In genomic region chr12:55831407-55831880, GRCh38 we compare ENCODE assay signal across 8 cellular contexts. TPM values are rescaled to one million over a fixed set of nuclear protein-coding genes. Genes with fewer than 3 reads are reported as not detected.
DNase-seq lines count a peak whose midpoint lies in the region; ATAC-seq, FAIRE-seq and TF ChIP-seq lines count a peak whose summit lies in the region.

No MANE protein-coding gene starts in this region.

- TF ChIP-seq EP300 in GM12878 (IDR thresholded peaks at IDR 0.05; ENCODE audit: borderline replicate concordance in 1 of 2, control insufficient read depth in 1 of 2, low read depth in 2 of 2, low read length in 2 of 2): no peak
- no peak for TF ChIP-seq EP300 in suprapubic skin (IDR thresholded peaks at IDR 0.05)

- CTCF ChIA-PET in GM12878 (lab: Yijun Ruan, JAX): interaction anchor here (0.6 to 5.7 kb wide), 7 partner anchors 13 to 212 kb away, joined by 3 to 89 read pairs (median 4); partner anchors contain the start of genes DGKA, ORMDL2, PYM1 and SARNP
- CTCF ChIA-PET in HEK293T (lab: Yijun Ruan, JAX): no interaction called here

- ATAC-seq in GM12878: no peak
- no peak for ATAC-seq in right lobe of liver

- H3K4me3 ChIP-seq in GM12878 (peak overlapping the region; percentile 96; the same call in 1 of the 2 replicates), right lobe of liver (peak overlapping the region in 2 of 3 donors; percentile 89 to 95), suprapubic skin (peak overlapping the region; percentile 76)

- H3K36me3 Mint-ChIP-seq in activated CD4-positive, alpha-beta T cell treated with anti-CD3 and anti-CD28 coated beads, Interleukin-2, amount 10 ng/mL, durations not matched to agents 24 days and 14 days (ENCODE audit: low read depth): peaks cover 14% of the 10 kb centered on the region

- peaks cover 40% of the 10 kb centered on the region for H3K79me2 ChIP-seq in GM12878 (ENCODE audit: control insufficient read depth, insufficient read depth, low read length)

- in situ Hi-C loops in GM12878 (cut with MboI): no loop called here

- H3K4me3 Mint-ChIP-seq in activated CD4-positive, alpha-beta T cell treated with anti-CD3 and anti-CD28 coated beads, Interleukin-2, amount 10 ng/mL, durations not matched to agents 24 days and 14 days: peak overlapping the region; percentile 98

- H3K27me3 ChIP-seq in GM12878 (replicated peaks in 1 of 2; ENCODE audit: control insufficient read depth in 2 of 2, insufficient read depth in 2 of 2, low read length in 1 of 2) (no peaks in the 10 kb centered on the region), right lobe of liver (no peaks in the 10 kb centered on the region), suprapubic skin (no peaks in the 10 kb centered on the region)

- H3K36me3 ChIP-seq in GM12878 (ENCODE audit: control insufficient read depth in 2 of 2, insufficient read depth in 2 of 2, low read length in 1 of 2): no peaks in the 10 kb centered on the region
- H3K36me3 ChIP-seq in right lobe of liver: no peaks in the 10 kb centered on the region
- H3K36me3 ChIP-seq in suprapubic skin: peaks cover 16% of the 10 kb centered on the region

- intact Hi-C loops in activated CD4-positive, alpha-beta T cell treated with anti-CD3 and anti-CD28 coated beads, Interleukin-2, amount 10 ng/mL, durations not matched to agents 24 days and 14 days (cut with micrococcal nuclease): no loop called here
- intact Hi-C loops in GM12878 (cut with micrococcal nuclease; ENCODE audit: unreplicated experiment) (no loop called here), right lobe of liver (cut with DNase I) (loop anchor here in 1 of 2 donors (10.0 kb wide), 1 partner anchor 103 kb away; the partner anchor contains the start of gene DGKA)

- peak overlapping the region; percentile 20 for H3K27ac Mint-ChIP-seq in activated CD4-positive, alpha-beta T cell treated with anti-CD3 and anti-CD28 coated beads, Interleukin-2, amount 10 ng/mL, durations not matched to agents 24 days and 14 days

- H3K4me1 Mint-ChIP-seq in activated CD4-positive, alpha-beta T cell treated with anti-CD3 and anti-CD28 coated beads, Interleukin-2, amount 10 ng/mL, durations not matched to agents 24 days and 14 days: peaks cover 40% of the 10 kb centered on the region

- H3K9ac ChIP-seq in GM12878 (ENCODE audit: control insufficient read depth, insufficient read depth, low read length): peak overlapping the region; percentile 81; the same call in 1 of the 2 replicates

- no peaks in the 10 kb centered on the region for H3K27me3 Mint-ChIP-seq in activated CD4-positive, alpha-beta T cell treated with anti-CD3 and anti-CD28 coated beads, Interleukin-2, amount 10 ng/mL, durations not matched to agents 24 days and 14 days

- H3K9me3 ChIP-seq in GM12878 (replicated peaks; ENCODE audit: control insufficient read depth, insufficient read depth, low read length): no peaks in the 10 kb centered on the region
- no peaks in the 10 kb centered on the region for H3K9me3 ChIP-seq in right lobe of liver
- no peaks in the 10 kb centered on the region for H3K9me3 ChIP-seq in suprapubic skin

- no TSS peak for BruUV-seq in GM12878 (replicated peaks; lab: Mats Ljungman, UMichigan)

- WGBS in GM12878 (ENCODE audit: insufficient coverage, insufficient replicate concordance, low lambda C conversion rate, missing lambda C conversion rate): 33% methylated on average over 1 of the region's 1 CpG
- 43% methylated on average over 1 of the region's 1 CpG for WGBS in right lobe of liver (ENCODE audit: insufficient coverage, low coverage, low lambda C conversion rate, missing lambda C conversion rate)
- WGBS in suprapubic skin: 27% methylated on average over 1 of the region's 1 CpG

- H2AFZ ChIP-seq in GM12878 (ENCODE audit: control insufficient read depth, low read depth, low read length): no peak overlapping the region

- SMC1A ChIA-PET in GM12878 (lab: Charles Lee; ENCODE audit: uncharacterized antibody, unreplicated experiment): interaction anchor here (1.6 to 4.1 kb wide), 4 partner anchors 13 to 165 kb away, joined by 5 to 41 read pairs (median 24); partner anchors contain the start of genes ORMDL2, PYM1 and SARNP

- no peaks in the 10 kb centered on the region for H4K20me1 ChIP-seq in GM12878 (ENCODE audit: control insufficient read depth, insufficient read depth)

- no peak for TF ChIP-seq RAD21 in GM12878 (IDR thresholded peaks at IDR 0.05; ENCODE audit: insufficient read depth, low read depth, low read length)

- H3K4me1 ChIP-seq in GM12878 (ENCODE audit: control insufficient read depth, insufficient read depth, low read length) (peaks cover 18% of the 10 kb centered on the region; the same call in 1 of the 2 replicates), right lobe of liver (peaks cover 0 to 13% (median 2%) of the 10 kb centered on the region in 4 donors), suprapubic skin (peaks cover 51% of the 10 kb centered on the region)

- RAD21 ChIA-PET in GM12878 (lab: Charles Lee; ENCODE audit: unreplicated experiment): interaction anchor here (0.8 to 3.4 kb wide), 6 partner anchors 13 to 164 kb away, joined by 3 to 26 read pairs (median 4); partner anchors contain the start of genes ORMDL2 and SARNP

- no peak overlapping the region for H3K27ac ChIP-seq in GM12878 (ENCODE audit: control insufficient read depth, insufficient read depth)
- H3K27ac ChIP-seq in right lobe of liver: peak overlapping the region in 2 of 3 donors; percentile 56 to 89
- peak overlapping the region; percentile 94 for H3K27ac ChIP-seq in suprapubic skin

- no peak for DNase-seq in activated CD4-positive, alpha-beta T cell treated with anti-CD3 and anti-CD28 coated beads, Interleukin-2, amount 10 ng/mL, durations not matched to agents 24 days and 14 days
- DNase-seq in activated CD4-positive, alpha-beta T cell treated with anti-CD3 and anti-CD28 coated beads, Interleukin-2, amount 50 U/mL, for 4 hours: no peak
- DNase-seq in GM12878 (ENCODE audit: low read depth, low spot score) (no peak), right lobe of liver (no peak), suprapubic skin (ENCODE audit: low spot score in 2 of 2) (peak; percentile 76 to 77), DMS79 (lab: John Stamatoyannopoulos, UW) (no peak), HEK293T (ENCODE audit: extremely low spot score) (no peak), MV-4-11 (lab: John Stamatoyannopoulos, UW) (no peak)

- POLR2A ChIA-PET in GM12878 (lab: Charles Lee) (interaction anchor here (0.6 to 2.7 kb wide), 3 partner anchors 93 to 485 kb away, joined by 3 to 44 read pairs (median 13); partner anchors contain the start of gene PYM1), HEK293T (lab: Yijun Ruan, JAX) (interaction anchor here (0.6 to 3.9 kb wide), 11 partner anchors 8 to 143 kb away, joined by 3 to 109 read pairs (median 13); partner anchors contain the start of genes MMP19, ORMDL2, PYM1 and RAB5B)

- no peaks in the 10 kb centered on the region for H3K9me3 Mint-ChIP-seq in activated CD4-positive, alpha-beta T cell treated with anti-CD3 and anti-CD28 coated beads, Interleukin-2, amount 10 ng/mL, durations not matched to agents 24 days and 14 days

- TF ChIP-seq POLR2A in GM12878 (IDR thresholded peaks at IDR 0.05; ENCODE audit: low read depth, low read length) (no peak), right lobe of liver (IDR thresholded peaks at IDR 0.05) (no peak), suprapubic skin (IDR thresholded peaks at IDR 0.05) (no peak)

- peak overlapping the region; percentile 86 for H3K4me2 ChIP-seq in GM12878 (ENCODE audit: control insufficient read depth, insufficient read depth)

- TF ChIP-seq CTCF in GM12878 (IDR thresholded peaks at IDR 0.05 in 2 of 3, conservative IDR thresholded peaks at IDR 0.05 in 1 of 3; ENCODE audit: control insufficient read depth in 2 of 3, extremely low read depth in 1 of 3, insufficient read depth in 1 of 3, low read depth in 3 of 3, low read length in 3 of 3): no peak
- TF ChIP-seq CTCF in right lobe of liver (IDR thresholded peaks at IDR 0.05): no peak
- no peak for TF ChIP-seq CTCF in suprapubic skin (IDR thresholded peaks at IDR 0.05)

- FAIRE-seq in GM12878 (lab: Jason Lieb, UNC): no peak

RNA-seq across cellular contexts. Expression of gene DNAJC14, which starts 2.1 kb away (rescaled TPM):
- total RNA-seq in activated CD4-positive, alpha-beta T cell treated with anti-CD3 and anti-CD28 coated beads, Interleukin-2, amount 10 ng/mL, durations not matched to agents 24 days and 14 days: 39.8 and 42.0 TPM in 2 replicates
- 37.3 and 47.3 TPM in 2 replicates for total RNA-seq in GM12878 (2013; cell fraction: nucleolus; rRNA removed)
- 36.5 and 40.4 TPM in 2 replicates for total RNA-seq in GM12878 (2014; rRNA removed)
- total RNA-seq in GM12878 (2014; rRNA removed; fragmentation: Illumina TruSeq; extraction: Trizol): 33.9 and 35.4 TPM in 2 replicates
- 30.9 and 31.2 TPM in 2 replicates for total RNA-seq in GM12878 (2021)
- polyA plus RNA-seq in GM12878 (2011; ENCODE audit: low read depth): 13.8 TPM
- 19.6 and 22.1 TPM in 2 replicates for polyA plus RNA-seq in GM12878 (2011; rRNA removed)
- polyA plus RNA-seq in GM12878 (2011; cell fraction: cytosol; rRNA removed): 19.6 and 31.7 TPM in 2 replicates
- polyA plus RNA-seq in GM12878 (2011; cell fraction: nucleus; rRNA removed): 9.0 and 15.2 TPM in 2 replicates
- polyA plus RNA-seq in GM12878 (2012): 19.0 and 21.5 TPM in 2 replicates
- polyA plus RNA-seq in GM12878 (2014; fragmentation: Illumina TruSeq; extraction: Trizol): 32.0 and 37.3 TPM in 2 replicates
- 1 to 10 TPM; 5.7 to 8.7 TPM for polyA plus RNA-seq in GM12878 (2014; fragmentation: Nextera tagmentation; extraction: Ambion mirVana)
- 19.0 and 21.9 TPM in 2 replicates for polyA plus RNA-seq in GM12878 (2014; rRNA removed)
- 10 to 100 TPM; 21.4 to 22.3 TPM for polyA plus RNA-seq in GM12878 (2016; fragmentation: Nextera tagmentation; extraction: Ambion mirVana)
- 17.7 and 18.5 TPM in 2 replicates for polyA minus RNA-seq in GM12878 (2011; rRNA and poly(A)+ RNA removed)
- 11.5 and 17.0 TPM in 2 replicates for polyA minus RNA-seq in GM12878 (2011; cell fraction: cytosol; rRNA and poly(A)+ RNA removed)
- 7.7 and 12.7 TPM in 2 replicates for polyA minus RNA-seq in GM12878 (2011; cell fraction: nucleus; rRNA and poly(A)+ RNA removed)
- total RNA-seq in right lobe of liver: 10 to 100 TPM; 11.8 to 17.2 (median 13.1) TPM
- 10 to 100 TPM; 29.8 to 38.2 (median 36.2) TPM for total RNA-seq in suprapubic skin

RNA-seq across cellular contexts. Expression of gene MMP19, which starts 11.3 kb away (rescaled TPM):
- total RNA-seq in activated CD4-positive, alpha-beta T cell treated with anti-CD3 and anti-CD28 coated beads, Interleukin-2, amount 10 ng/mL, durations not matched to agents 24 days and 14 days: not detected in 2 replicates
- total RNA-seq in GM12878 (2013; cell fraction: nucleolus; rRNA removed): not detected in 2 replicates
- total RNA-seq in GM12878 (2014; rRNA removed) (not detected in 2 replicates), GM12878 (2014; rRNA removed; fragmentation: Illumina TruSeq; extraction: Trizol) (not detected in 2 replicates), GM12878 (2021) (not detected in 2 replicates), right lobe of liver (1 to 10 TPM; 1.3 to 5.0 (median 1.9) TPM), suprapubic skin (10 to 100 TPM in 1 of 4 donors, 1 to 10 TPM in 3; 4.2 to 10.5 (median 5.5) TPM)
- polyA plus RNA-seq in GM12878 (2011; ENCODE audit: low read depth): not detected
- polyA plus RNA-seq in GM12878 (2011; rRNA removed) (not detected in 2 replicates), GM12878 (2014; fragmentation: Illumina TruSeq; extraction: Trizol) (not detected in 2 replicates), GM12878 (2014; fragmentation: Nextera tagmentation; extraction: Ambion mirVana) (under 1 TPM; 0.03 to 0.04 TPM), GM12878 (2014; rRNA removed) (0.04 TPM in 1 of 2 replicates, not detected in the other), GM12878 (2016; fragmentation: Nextera tagmentation; extraction: Ambion mirVana) (not detected)
- 0.03 TPM in 1 of 2 replicates, not detected in the other for polyA plus RNA-seq in GM12878 (2011; cell fraction: cytosol; rRNA removed)
- polyA plus RNA-seq in GM12878 (2011; cell fraction: nucleus; rRNA removed): 0.06 TPM in 1 of 2 replicates, not detected in the other
- 0.09 and 0.15 TPM in 2 replicates for polyA plus RNA-seq in GM12878 (2012)
- not detected in 2 replicates for polyA minus RNA-seq in GM12878 (2011; rRNA and poly(A)+ RNA removed)
- polyA minus RNA-seq in GM12878 (2011; cell fraction: cytosol; rRNA and poly(A)+ RNA removed): not detected in 2 replicates
- not detected in 2 replicates for polyA minus RNA-seq in GM12878 (2011; cell fraction: nucleus; rRNA and poly(A)+ RNA removed)

RNA-seq across cellular contexts. Expression of gene ORMDL2, which starts 13.6 kb away (rescaled TPM):
- 49.8 and 55.8 TPM in 2 replicates for total RNA-seq in activated CD4-positive, alpha-beta T cell treated with anti-CD3 and anti-CD28 coated beads, Interleukin-2, amount 10 ng/mL, durations not matched to agents 24 days and 14 days
- 16.9 and 18.8 TPM in 2 replicates for total RNA-seq in GM12878 (2013; cell fraction: nucleolus; rRNA removed)
- total RNA-seq in GM12878 (2014; rRNA removed) (26.0 and 33.5 TPM in 2 replicates), GM12878 (2014; rRNA removed; fragmentation: Illumina TruSeq; extraction: Trizol) (24.2 and 29.1 TPM in 2 replicates), GM12878 (2021) (33.7 and 37.6 TPM in 2 replicates), right lobe of liver (10 to 100 TPM; 20.2 to 35.4 (median 24.9) TPM), suprapubic skin (10 to 100 TPM in 3 of 4 donors, 1 to 10 TPM in 1; 8.6 to 22.8 (median 18.2) TPM)
- 53.0 TPM for polyA plus RNA-seq in GM12878 (2011; ENCODE audit: low read depth)
- polyA plus RNA-seq in GM12878 (2011; rRNA removed) (13.8 and 15.0 TPM in 2 replicates), GM12878 (2014; fragmentation: Illumina TruSeq; extraction: Trizol) (34.1 and 44.2 TPM in 2 replicates), GM12878 (2014; fragmentation: Nextera tagmentation; extraction: Ambion mirVana) (100 to 1,000 TPM; 123 to 135 TPM), GM12878 (2014; rRNA removed) (24.3 and 27.5 TPM in 2 replicates), GM12878 (2016; fragmentation: Nextera tagmentation; extraction: Ambion mirVana) (10 to 100 TPM; 86.9 to 96.0 TPM)
- 17.5 and 20.8 TPM in 2 replicates for polyA plus RNA-seq in GM12878 (2011; cell fraction: cytosol; rRNA removed)
- 7.4 and 9.5 TPM in 2 replicates for polyA plus RNA-seq in GM12878 (2011; cell fraction: nucleus; rRNA removed)
- 31.1 and 39.4 TPM in 2 replicates for polyA plus RNA-seq in GM12878 (2012)
- 19.4 and 32.5 TPM in 2 replicates for polyA minus RNA-seq in GM12878 (2011; rRNA and poly(A)+ RNA removed)
- 8.0 and 11.1 TPM in 2 replicates for polyA minus RNA-seq in GM12878 (2011; cell fraction: cytosol; rRNA and poly(A)+ RNA removed)
- 13.8 and 14.9 TPM in 2 replicates for polyA minus RNA-seq in GM12878 (2011; cell fraction: nucleus; rRNA and poly(A)+ RNA removed)

RNA-seq across cellular contexts. Expression of gene SARNP, which starts 13.9 kb away (rescaled TPM):
- 76.6 and 81.6 TPM in 2 replicates for total RNA-seq in activated CD4-positive, alpha-beta T cell treated with anti-CD3 and anti-CD28 coated beads, Interleukin-2, amount 10 ng/mL, durations not matched to agents 24 days and 14 days
- total RNA-seq in GM12878 (2013; cell fraction: nucleolus; rRNA removed): 55.7 and 56.6 TPM in 2 replicates
- 79.9 and 105 TPM in 2 replicates for total RNA-seq in GM12878 (2014; rRNA removed)
- 168 and 173 TPM in 2 replicates for total RNA-seq in GM12878 (2014; rRNA removed; fragmentation: Illumina TruSeq; extraction: Trizol)
- total RNA-seq in GM12878 (2021): 77.6 and 88.0 TPM in 2 replicates
- 67.8 TPM for polyA plus RNA-seq in GM12878 (2011; ENCODE audit: low read depth)
- polyA plus RNA-seq in GM12878 (2011; rRNA removed): 172 and 221 TPM in 2 replicates
- 82.3 and 99.2 TPM in 2 replicates for polyA plus RNA-seq in GM12878 (2011; cell fraction: cytosol; rRNA removed)
- polyA plus RNA-seq in GM12878 (2011; cell fraction: nucleus; rRNA removed): 69.4 and 73.8 TPM in 2 replicates
- polyA plus RNA-seq in GM12878 (2012): 94.7 and 111 TPM in 2 replicates
- polyA plus RNA-seq in GM12878 (2014; fragmentation: Illumina TruSeq; extraction: Trizol): 222 and 297 TPM in 2 replicates
- polyA plus RNA-seq in GM12878 (2014; fragmentation: Nextera tagmentation; extraction: Ambion mirVana): 100 to 1,000 TPM; 419 to 445 TPM
- 113 and 170 TPM in 2 replicates for polyA plus RNA-seq in GM12878 (2014; rRNA removed)
- polyA plus RNA-seq in GM12878 (2016; fragmentation: Nextera tagmentation; extraction: Ambion mirVana): 100 to 1,000 TPM; 204 to 205 TPM
- polyA minus RNA-seq in GM12878 (2011; rRNA and poly(A)+ RNA removed): 37.2 and 52.1 TPM in 2 replicates
- 12.4 and 20.5 TPM in 2 replicates for polyA minus RNA-seq in GM12878 (2011; cell fraction: cytosol; rRNA and poly(A)+ RNA removed)
- polyA minus RNA-seq in GM12878 (2011; cell fraction: nucleus; rRNA and poly(A)+ RNA removed): 16.7 and 25.6 TPM in 2 replicates
- 10 to 100 TPM; 11.3 to 22.3 (median 17.0) TPM for total RNA-seq in right lobe of liver
- 10 to 100 TPM; 32.0 to 45.8 (median 40.1) TPM for total RNA-seq in suprapubic skin

Comparison
In these comparisons a context has a peak if more than half of its experiments do, and no peak if none do; other contexts are left out.
1. DNase-seq: peak in suprapubic skin (2 of 2); none in activated CD4-positive, alpha-beta T cell treated with anti-CD3 and anti-CD28 coated beads, Interleukin-2, amount 10 ng/mL, durations not matched to agents 24 days and 14 days (single experiment), activated CD4-positive, alpha-beta T cell treated with anti-CD3 and anti-CD28 coated beads, Interleukin-2, amount 50 U/mL, for 4 hours (0 of 2), GM12878 (single experiment), right lobe of liver (0 of 3), DMS79 (single experiment), HEK293T (single experiment) and MV-4-11 (single experiment).
2. Peak in every context shown above with its lines, with median percentiles within 50 percentile points of each other: H3K4me3 ChIP-seq.